ENCODE assay signal across 19 cellular contexts in the genomic region with DNA sequence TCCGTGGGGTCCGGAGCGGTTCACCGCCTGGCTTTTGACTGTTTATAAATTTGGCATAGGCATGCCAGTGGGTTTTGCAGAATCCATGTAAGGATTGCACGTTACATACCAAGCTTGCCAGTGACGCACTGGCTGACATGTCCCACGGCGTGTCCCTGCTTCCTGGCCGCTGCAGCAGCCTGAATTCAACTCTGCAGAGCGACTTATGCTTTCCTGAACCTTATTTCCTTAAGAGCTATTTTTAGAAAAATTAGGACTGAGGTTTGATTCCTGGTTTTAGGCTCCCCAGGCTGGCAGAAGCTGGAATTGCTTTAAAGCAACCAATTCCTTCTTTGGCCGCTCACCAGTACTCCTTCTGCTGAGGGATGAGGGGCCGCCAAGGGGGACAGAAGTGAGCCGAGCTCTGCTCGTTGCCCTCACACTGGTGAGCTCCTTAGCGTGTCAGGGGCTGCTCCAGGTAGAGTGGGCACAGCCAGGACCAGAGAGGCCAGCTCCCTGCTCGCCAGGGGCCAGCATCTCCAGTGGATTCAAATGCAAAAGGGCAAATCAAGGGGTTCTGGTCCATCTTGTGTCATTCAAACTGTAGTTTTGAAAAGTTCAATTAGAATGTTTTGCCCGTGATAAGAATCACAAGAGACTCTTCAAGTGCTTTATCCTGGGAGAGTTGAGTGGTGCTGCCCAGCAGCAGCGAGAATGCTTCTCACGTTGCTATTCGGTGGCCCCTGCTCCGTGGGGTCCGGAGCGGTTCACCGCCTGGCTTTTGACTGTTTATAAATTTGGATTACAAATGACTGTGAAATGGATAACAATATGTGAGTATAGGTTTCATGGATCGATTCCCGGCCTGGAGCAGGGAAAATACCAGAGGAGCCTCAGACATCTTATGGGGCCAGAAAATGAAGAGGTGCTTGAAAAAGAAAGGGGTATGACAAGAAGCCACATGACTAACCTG. TPM values are rescaled to one million over a fixed set of nuclear protein-coding genes. Genes with fewer than 3 reads are reported as not detected.
DNase-seq lines count a peak whose midpoint lies in the region; ATAC-seq, FAIRE-seq and TF ChIP-seq lines count a peak whose summit lies in the region.
"Had no signal": no experiment of that assay in that cellular context is flagged by ENCODE, and none has a peak within 500 bp of the region (broad histone marks: within the 10 kb centered on the region; RNA-seq: fewer than 3 reads in every experiment).

No MANE protein-coding gene starts in this region.

- TF ChIP-seq CTCF in AG04450 (IDR thresholded peaks at IDR 0.05; ENCODE audit: low read depth, low read length), result peak; percentile 28; the same call in 1 of the 2 replicates
- TF ChIP-seq CTCF in LNCaP clone FGC (IDR thresholded peaks at IDR 0.05; ENCODE audit: control insufficient read depth, extremely low read depth, insufficient read depth), result peak; percentile 34
- TF ChIP-seq CTCF in epithelial cell of esophagus (IDR thresholded peaks at IDR 0.05; ENCODE audit: insufficient read depth, low read depth, low read length, missing control alignments), result peak; percentile 39
- TF ChIP-seq CTCF in HepG2 (CRISPR knock-in tag; IDR thresholded peaks at IDR 0.05), result 0 out of 2 replicates have a peak, but pooled peaks have one; percentile 4

- WGBS in HepG2 (ENCODE audit: low lambda C conversion rate), result 35% methylated on average over 26 of the region's 26 CpGs

- H3K9ac ChIP-seq in HepG2 (ENCODE audit: insufficient read depth, low read depth, low read length), result no peak overlapping the region

- CTCF ChIA-PET in AG04450 (lab: Charles Lee), result interaction anchor here (0.8 to 1.2 kb wide), 2 partner anchors 9 to 186 kb away, joined by 3 to 4 read pairs; no protein-coding TSS in a partner anchor
- CTCF ChIA-PET in HepG2 (lab: Yijun Ruan, JAX; ENCODE audit: low intra/inter-chr PET ratio, low total read pairs), result no interaction called here

- no peak for TF ChIP-seq POLR2A in HepG2 (IDR thresholded peaks at IDR 0.05; ENCODE audit: insufficient read depth in 1 of 2, low read depth in 2 of 2, low read length in 2 of 2)

- no peak overlapping the region for H3K4me2 ChIP-seq in HepG2 (ENCODE audit: low read depth, low read length)
- H3K4me2 ChIP-seq: A549 had no signal

- no peak for FAIRE-seq in HepG2 (lab: Jason Lieb, UNC)
- FAIRE-seq: A549, GM12892 had no signal

- H3K4me3 ChIP-seq in AG04450 (ENCODE audit: low read depth, low read length) (no peak overlapping the region), LNCaP clone FGC (ENCODE audit: low read depth, low read length) (no peak overlapping the region), epithelial cell of esophagus (ENCODE audit: low read length) (no peak overlapping the region), HepG2 (replicated peaks in 1 of 3; ENCODE audit: insufficient read depth in 1 of 3, low read depth in 2 of 3, low read length in 3 of 3) (no peak overlapping the region)
- H3K4me3 ChIP-seq: A549, psoas muscle had no signal

- TF ChIP-seq EP300 in HepG2 (IDR thresholded peaks at IDR 0.05; ENCODE audit: low read depth in 2 of 2, low read length in 2 of 2) (no peak), HepG2 (CRISPR knock-in tag; IDR thresholded peaks at IDR 0.05; ENCODE audit: borderline replicate concordance) (no peak)

- intact Hi-C loops in HepG2 (cut with micrococcal nuclease; ENCODE audit: unreplicated experiment), result no loop called here

- peaks cover 23% of the 10 kb centered on the region for H3K27me3 ChIP-seq in AG04450 (ENCODE audit: control insufficient read depth, insufficient read depth, low read length)
- H3K27me3 ChIP-seq in HepG2 (ENCODE audit: control insufficient read depth in 1 of 2, insufficient read depth in 2 of 2, low read length in 2 of 2), result peaks cover 9 to 79% of the 10 kb centered on the region in 2 experiments; a peak in 3 of 5 replicates

- no peaks in the 10 kb centered on the region for H3K79me2 ChIP-seq in HepG2 (ENCODE audit: insufficient read depth, low read length)

- in situ Hi-C loops in HepG2 (cut with HindIII; ENCODE audit: extremely low pct_ligation_motif_present, low pct_unique_long_range_greater_than_20kb), result no loop called here

- peaks cover 62% of the 10 kb centered on the region for H3K9me3 ChIP-seq in AG04450 (ENCODE audit: control insufficient read depth, insufficient read depth, low read length)
- no peaks in the 10 kb centered on the region for H3K9me3 ChIP-seq in HepG2 (ENCODE audit: low read length)
- H3K9me3 ChIP-seq: A549, psoas muscle had no signal

- DNase-seq in AG04450 (ENCODE audit: low read depth, low spot score), result no peak
- DNase-seq in LNCaP clone FGC (ENCODE audit: low read depth), result no peak
- peak; percentile 45 for DNase-seq in epithelial cell of esophagus (ENCODE audit: low read depth)
- DNase-seq in HepG2 (ENCODE audit: low spot score), result no peak
- DNase-seq in COLO668 (lab: John Stamatoyannopoulos, UW; ENCODE audit: unreplicated experiment), result no peak
- no peak for DNase-seq in activated CD8-positive, alpha-beta memory T cell treated with anti-CD3 and anti-CD28 coated beads, Interleukin-2, amount 50 U/mL, for 48 hours
- no peak for DNase-seq in UCSD-AML1 (lab: John Stamatoyannopoulos, UW; ENCODE audit: unreplicated experiment)
- DNase-seq: activated naive CD4-positive, alpha-beta T cell treated with Interleukin-2 at 50 U/mL for 16 hours; cerebellar nuclear complex; Kasumi-1; naive B cell; NCI-H1694 treated with DMSO at 0.1 percent for 48 hours; NCI-H524; OCI-M1; psoas muscle had no signal

- ATAC-seq in HepG2 (no peak), GM21381 (IDR thresholded peaks at IDR 0.05; ENCODE audit: unreplicated experiment) (no peak)
- ATAC-seq: A549 had no signal

- no peak for TF ChIP-seq RAD21 in HepG2 (CRISPR knock-in tag; IDR thresholded peaks at IDR 0.05)

- no peaks in the 10 kb centered on the region for H3K36me3 ChIP-seq in HepG2 (replicated peaks in 1 of 2; ENCODE audit: control insufficient read depth in 1 of 2, insufficient read depth in 2 of 2, low read length in 2 of 2)

- BruUV-seq in HepG2 (replicated peaks; lab: Mats Ljungman, UMichigan), result no TSS peak

- H3K4me1 ChIP-seq in HepG2 (ENCODE audit: insufficient read depth, low read length), result no peaks in the 10 kb centered on the region
- H3K4me1 ChIP-seq: A549, psoas muscle had no signal

- no peaks in the 10 kb centered on the region; the same call in 1 of the 2 replicates for H4K20me1 ChIP-seq in HepG2 (ENCODE audit: insufficient read depth, low read length)

- H2AFZ ChIP-seq in HepG2 (ENCODE audit: low read length), result no peak overlapping the region

- POLR2A ChIA-PET in AG04450 (lab: Yijun Ruan, JAX) (interaction anchor here (1.1 kb wide), 1 partner anchor 46 kb away, joined by 3 read pairs; no protein-coding TSS in a partner anchor), HepG2 (lab: Yijun Ruan, JAX) (no interaction called here)

- H3K27ac ChIP-seq in AG04450 (ENCODE audit: low read depth, low read length) (no peak overlapping the region), HepG2 (ENCODE audit: extremely low read length, insufficient read depth, low read length) (no peak overlapping the region)
- H3K27ac ChIP-seq: A549, epithelial cell of prostate, psoas muscle had no signal

TF ChIP-seq in HepG2, 621 proteins besides CTCF, POLR2A, EP300 and RAD21:
- TF ChIP-seq ZNF558 (CRISPR knock-in tag; IDR thresholded peaks at IDR 0.05; ENCODE audit: borderline replicate concordance) (no peak), KDM5B (CRISPR knock-in tag; IDR thresholded peaks at IDR 0.05; ENCODE audit: borderline replicate concordance) (0 out of 2 replicates have a peak, but pooled peaks have one; percentile 25), EZH2 (conservative IDR thresholded peaks at IDR 0.05; ENCODE audit: low read depth, low read length) (0 out of 2 replicates have a peak, but pooled peaks have one; percentile 40)

RNA-seq across cellular contexts. Expression of a gene that starts 17.5 kb away (rescaled TPM):
- polyA plus RNA-seq in AG04450 (2011; rRNA removed) (not detected in 2 replicates), HepG2 (2011; rRNA removed) (0.07 TPM in 2 replicates)
- polyA minus RNA-seq in AG04450 (2011; rRNA and poly(A)+ RNA removed), result 0.74 TPM in 1 of 2 replicates, not detected in the other
- 0.07 and 0.09 TPM in 2 replicates for total RNA-seq in HepG2 (2016; rRNA removed; fragmentation: Illumina TruSeq; extraction: Trizol)
- not detected in 2 replicates for total RNA-seq in HepG2 (2016; cell fraction: cytosol; rRNA removed; fragmentation: Illumina TruSeq; extraction: Trizol; ENCODE audit: low read depth)
- 0.06 and 0.13 TPM in 2 replicates for total RNA-seq in HepG2 (2016; cell fraction: insoluble cytoplasmic fraction; rRNA removed; fragmentation: Illumina TruSeq; extraction: Trizol)
- 0.19 and 0.21 TPM in 2 replicates for total RNA-seq in HepG2 (2016; cell fraction: membrane; rRNA removed; fragmentation: Illumina TruSeq; extraction: Trizol)
- total RNA-seq in HepG2 (2016; cell fraction: nucleus; rRNA removed; fragmentation: Illumina TruSeq; extraction: Trizol), result 0.09 TPM in 1 of 2 replicates, not detected in the other
- 0.04 and 0.24 TPM in 2 replicates for polyA plus RNA-seq in HepG2 (2011; cell fraction: cytosol; rRNA removed)
- 0.16 and 0.51 TPM in 2 replicates for polyA plus RNA-seq in HepG2 (2011; cell fraction: nucleus; rRNA removed)
- polyA plus RNA-seq in HepG2 (2012), result 0.04 and 0.11 TPM in 2 replicates
- polyA plus RNA-seq in HepG2 (2016; cell fraction: cytosol; fragmentation: Illumina TruSeq; extraction: Trizol; ENCODE audit: low read depth), result not detected in 2 replicates
- polyA plus RNA-seq in HepG2 (2016; cell fraction: insoluble cytoplasmic fraction; fragmentation: Illumina TruSeq; extraction: Trizol; ENCODE audit: low read depth), result 0.09 and 0.10 TPM in 2 replicates
- 0.03 and 0.05 TPM in 2 replicates for polyA plus RNA-seq in HepG2 (2016; cell fraction: membrane; fragmentation: Illumina TruSeq; extraction: Trizol; ENCODE audit: low read depth)
- polyA plus RNA-seq in HepG2 (2016; cell fraction: nucleus; fragmentation: Illumina TruSeq; extraction: Trizol; ENCODE audit: insufficient read depth, low read depth), result 0.11 and 0.30 TPM in 2 replicates
- polyA minus RNA-seq in HepG2 (2011; rRNA and poly(A)+ RNA removed; ENCODE audit: low replicate concordance), result 0.72 TPM in 1 of 2 replicates, not detected in the other
- not detected in 2 replicates for polyA minus RNA-seq in HepG2 (2011; cell fraction: cytosol; rRNA and poly(A)+ RNA removed)
- polyA minus RNA-seq in HepG2 (2011; cell fraction: nucleus; rRNA and poly(A)+ RNA removed), result 0.12 and 0.13 TPM in 2 replicates
